Comparison of ENCODE assay signal across 1 cellular context in genomic region chrX:115940348-115940747, GRCh38.
TF ChIP-seq lines count a peak whose summit lies in the region.

No MANE protein-coding gene starts in this region.

TF ChIP-seq in HepG2, 621 proteins besides CTCF, POLR2A, EP300 and RAD21 (continued from another document):
- TF ChIP-seq ZNF318 (CRISPR knock-in tag; IDR thresholded peaks at IDR 0.05) (no peak), GABPA (IDR thresholded peaks at IDR 0.05; ENCODE audit: low read depth, low read length) (no peak), GABPA (CRISPR knock-in tag; IDR thresholded peaks at IDR 0.05; ENCODE audit: low read depth) (no peak), ZNF496 (CRISPR knock-in tag; IDR thresholded peaks at IDR 0.05; ENCODE audit: insufficient replicate concordance) (no peak), ZNF713 (CRISPR knock-in tag; IDR thresholded peaks at IDR 0.05) (no peak), ZNF121 (CRISPR knock-in tag; IDR thresholded peaks at IDR 0.05) (no peak), FOXO1 (CRISPR knock-in tag; IDR thresholded peaks at IDR 0.05) (no peak), SATB2 (CRISPR knock-in tag; IDR thresholded peaks at IDR 0.05) (no peak), CEBPB (IDR thresholded peaks at IDR 0.05; ENCODE audit: borderline replicate concordance, low read depth, low read length) (no peak), ZNF343 (CRISPR knock-in tag; IDR thresholded peaks at IDR 0.05) (no peak), ZNF12 (CRISPR knock-in tag; IDR thresholded peaks at IDR 0.05) (no peak), GMEB1 (CRISPR knock-in tag; IDR thresholded peaks at IDR 0.05; ENCODE audit: borderline replicate concordance) (no peak), ZNF225 (CRISPR knock-in tag; IDR thresholded peaks at IDR 0.05) (no peak), RBM39 (IDR thresholded peaks at IDR 0.05; ENCODE audit: low read depth, low read length, poor library complexity, severe bottlenecking) (no peak), ZNF510 (CRISPR knock-in tag; IDR thresholded peaks at IDR 0.05; ENCODE audit: low read depth) (no peak)
